ENCODE assay signal across 15 cellular contexts in genomic region chr14:38546932-38547551, GRCh38.
"Had no signal": no experiment of that assay in that cellular context is flagged by ENCODE, and none has a peak within 500 bp of the region (broad histone marks: within the 10 kb centered on the region; RNA-seq: fewer than 3 reads in every experiment).

No MANE protein-coding gene starts in this region.

- ATAC-seq: heart right ventricle; naive thymus-derived CD4-positive, alpha-beta T cell had no signal

- H3K4me1 ChIP-seq: heart right ventricle, sigmoid colon had no signal

- H3K27me3 ChIP-seq: heart right ventricle, sigmoid colon had no signal

- H3K27ac Mint-ChIP-seq: naive thymus-derived CD4-positive, alpha-beta T cell; type B pancreatic cell had no signal

- H3K9me3 ChIP-seq: heart right ventricle, sigmoid colon had no signal

- DNase-seq: cortex of kidney; heart right ventricle; hypothalamus; kidney glomerular epithelial cell; naive thymus-derived CD4-positive, alpha-beta T cell; nephron progenitor cell; posterior cingulate gyrus; sigmoid colon; stimulated activated CD4-positive, alpha-beta T cell treated with anti-CD3 and anti-CD28 coated beads, Interleukin-12 subunit alpha, Interleukin-12 subunit beta, amount 100 ng/mL, for 4 hours; stimulated activated naive CD4-positive, alpha-beta T cell treated with Interleukin-2 at 50 U/mL for 16 hours had no signal

- H3K36me3 ChIP-seq: heart right ventricle, sigmoid colon had no signal

- FAIRE-seq: frontal cortex, islet of Langerhans, urothelium cell line had no signal

- H3K36me3 Mint-ChIP-seq: naive thymus-derived CD4-positive, alpha-beta T cell; type B pancreatic cell had no signal

- H3K4me3 Mint-ChIP-seq: naive thymus-derived CD4-positive, alpha-beta T cell; nephron progenitor cell; type B pancreatic cell had no signal

- H3K4me3 ChIP-seq: heart right ventricle, sigmoid colon, skin epidermis had no signal

- H3K27me3 Mint-ChIP-seq: type B pancreatic cell had no signal

- H3K27ac ChIP-seq: heart right ventricle, sigmoid colon, skin epidermis had no signal
